In genomic region chr3:131526801-131527347, GRCh38 we compare ENCODE assay signal across 8 cellular contexts. TPM values are rescaled to one million over a fixed set of nuclear protein-coding genes. Genes with fewer than 3 reads are reported as not detected.
A peak's percentile ranks its signal among the peaks of the same experiment; 100 is the strongest.
DNase-seq lines count a peak whose midpoint lies in the region; ATAC-seq, FAIRE-seq and TF ChIP-seq lines count a peak whose summit lies in the region.

No MANE protein-coding gene starts in this region.

- ATAC-seq in activated T-cell treated with anti-CD3 and anti-CD28 coated beads, Interleukin-2, amount 50 U/mL, for 4 hours: peak; percentile 18 to 40
- peak; percentile 28 for ATAC-seq in stimulated activated naive CD8-positive, alpha-beta T cell treated with anti-CD3 and anti-CD28 coated beads, Interleukin-15, Interleukin-2, amounts not matched to agents 100 U/mL and 50 U/mL, for 24 hours

- peaks cover 2% of the 10 kb centered on the region for H3K27me3 ChIP-seq in astrocyte (ENCODE audit: insufficient read depth, low read length)

- no peak overlapping the region for H3K4me3 Mint-ChIP-seq in activated T-cell treated with anti-CD3 and anti-CD28 coated beads, Interleukin-2, amount 50 U/mL, for 4 hours
- H3K4me3 Mint-ChIP-seq in astrocyte (ENCODE audit: unreplicated experiment) (no peak overlapping the region), immature natural killer cell (no peak overlapping the region)

- no peak overlapping the region for H3K27ac ChIP-seq in astrocyte (ENCODE audit: low read depth, low read length)

- peaks cover 43% of the 10 kb centered on the region for H3K27me3 Mint-ChIP-seq in activated T-cell treated with anti-CD3 and anti-CD28 coated beads, Interleukin-2, amount 50 U/mL, for 4 hours (ENCODE audit: low read depth)
- H3K27me3 Mint-ChIP-seq in astrocyte (ENCODE audit: low read depth, unreplicated experiment) (peaks cover 5% of the 10 kb centered on the region), immature natural killer cell (ENCODE audit: low read depth in 3 of 3) (peaks cover 5 to 14% (median 7%) of the 10 kb centered on the region in 3 donors)

- peaks cover 7% of the 10 kb centered on the region for H3K4me1 ChIP-seq in astrocyte (ENCODE audit: insufficient read depth, low read length)

- H3K79me2 ChIP-seq in astrocyte (ENCODE audit: insufficient read depth, low read length): no peaks in the 10 kb centered on the region

- H3K9me3 Mint-ChIP-seq in activated T-cell treated with anti-CD3 and anti-CD28 coated beads, Interleukin-2, amount 50 U/mL, for 4 hours: no peaks in the 10 kb centered on the region
- H3K9me3 Mint-ChIP-seq in astrocyte (ENCODE audit: unreplicated experiment) (no peaks in the 10 kb centered on the region), immature natural killer cell (no peaks in the 10 kb centered on the region)

- no peaks in the 10 kb centered on the region for H4K20me1 ChIP-seq in astrocyte (ENCODE audit: insufficient read depth, low read length)

- H3K36me3 Mint-ChIP-seq in activated T-cell treated with anti-CD3 and anti-CD28 coated beads, Interleukin-2, amount 50 U/mL, for 4 hours (ENCODE audit: insufficient read depth): peaks cover 1% of the 10 kb centered on the region
- no peaks in the 10 kb centered on the region for H3K36me3 Mint-ChIP-seq in astrocyte (ENCODE audit: low read depth, unreplicated experiment)
- H3K36me3 Mint-ChIP-seq in immature natural killer cell: no peaks in the 10 kb centered on the region

- H3K36me3 ChIP-seq in astrocyte (ENCODE audit: insufficient read depth, low read length): no peaks in the 10 kb centered on the region

- H2AFZ ChIP-seq in astrocyte (ENCODE audit: low read depth, low read length): peak overlapping the region; percentile 95

- H3K4me2 ChIP-seq in astrocyte (ENCODE audit: low read length): peak overlapping the region; percentile 83

- no peak for DNase-seq in activated T-cell treated with anti-CD3 and anti-CD28 coated beads, Interleukin-2, amount 50 U/mL, for 4 hours
- DNase-seq in activated T-cell treated with anti-CD3 and anti-CD28 coated beads, Interleukin-2, amount 50 U/mL, for 1 hour: no peak
- DNase-seq in astrocyte (ENCODE audit: low read depth) (peak; percentile 40), iPS-NIHi11 (ENCODE audit: low spot score) (peak; percentile 71), immature natural killer cell (no peak), NCI-H1417 (lab: John Stamatoyannopoulos, UW) (no peak)
- peak; percentile 26 for DNase-seq in stimulated activated naive CD8-positive, alpha-beta T cell treated with anti-CD3 and anti-CD28 coated beads, Interleukin-15, Interleukin-2, amounts not matched to agents 100 U/mL and 50 U/mL, for 24 hours
- DNase-seq in activated CD4-positive, alpha-beta T cell treated with anti-CD3 and anti-CD28 coated beads, Interleukin-2, amount 50 U/mL, for 4 hours: no peak

- H3K9me3 ChIP-seq in astrocyte (ENCODE audit: insufficient read depth, low read depth, low read length): no peaks in the 10 kb centered on the region

- peaks cover 2% of the 10 kb centered on the region for H3K4me1 Mint-ChIP-seq in activated T-cell treated with anti-CD3 and anti-CD28 coated beads, Interleukin-2, amount 50 U/mL, for 4 hours (ENCODE audit: low read depth)
- no peaks in the 10 kb centered on the region for H3K4me1 Mint-ChIP-seq in astrocyte (ENCODE audit: low read depth, unreplicated experiment)
- no peaks in the 10 kb centered on the region for H3K4me1 Mint-ChIP-seq in immature natural killer cell

- H3K27ac Mint-ChIP-seq in astrocyte (ENCODE audit: unreplicated experiment): no peak overlapping the region
- no peak overlapping the region for H3K27ac Mint-ChIP-seq in immature natural killer cell

- peak overlapping the region; percentile 65 for H3K9ac ChIP-seq in astrocyte (ENCODE audit: low read length)

- FAIRE-seq in astrocyte (lab: Jason Lieb, UNC): no peak

- peak overlapping the region; percentile 45 for H3K4me3 ChIP-seq in astrocyte (ENCODE audit: insufficient read depth, low read depth, low read length)

- peak; percentile 7 for TF ChIP-seq CTCF in astrocyte (IDR thresholded peaks at IDR 0.05; ENCODE audit: insufficient read depth, low read depth, low read length)

RNA-seq across cellular contexts. Expression of gene MRPL3, which starts 24.1 kb away (rescaled TPM):
- total RNA-seq in activated T-cell treated with anti-CD3 and anti-CD28 coated beads, Interleukin-2, amount 50 U/mL, for 4 hours: 100 to 1,000 TPM; 233 to 265 (median 251) TPM
- total RNA-seq in astrocyte: 73.8 and 76.1 TPM in 2 replicates
- polyA plus RNA-seq in immature natural killer cell: 100 to 1,000 TPM in 1 of 3 donors, 10 to 100 TPM in 2; 63.5 to 101 (median 66.5) TPM

Comparison
In these comparisons a context has a peak if more than half of its experiments do, and no peak if none do; other contexts are left out.
1. DNase-seq: peak in astrocyte (single experiment), iPS-NIHi11 (single experiment) and stimulated activated naive CD8-positive, alpha-beta T cell treated with anti-CD3 and anti-CD28 coated beads, Interleukin-15, Interleukin-2, amounts not matched to agents 100 U/mL and 50 U/mL, for 24 hours (single experiment); none in activated T-cell treated with anti-CD3 and anti-CD28 coated beads, Interleukin-2, amount 50 U/mL, for 4 hours (single experiment), activated T-cell treated with anti-CD3 and anti-CD28 coated beads, Interleukin-2, amount 50 U/mL, for 1 hour (single experiment), immature natural killer cell (0 of 3), NCI-H1417 (0 of 3) and activated CD4-positive, alpha-beta T cell treated with anti-CD3 and anti-CD28 coated beads, Interleukin-2, amount 50 U/mL, for 4 hours (0 of 2).